Comparison of ENCODE assay signal across 17 cellular contexts in genomic region chr5:58842851-58843250, GRCh38.
DNase-seq lines count a peak whose midpoint lies in the region; ATAC-seq and TF ChIP-seq lines count a peak whose summit lies in the region.
"Had no signal": no experiment of that assay in that cellular context is flagged by ENCODE, and none has a peak within 500 bp of the region (broad histone marks: within the 10 kb centered on the region; RNA-seq: fewer than 3 reads in every experiment).

No MANE protein-coding gene starts in this region.

- no peak overlapping the region for H3K27ac Mint-ChIP-seq in stimulated activated effector memory CD8-positive, alpha-beta T cell treated with anti-CD3 and anti-CD28 coated beads, Interleukin-12 subunit alpha, Interleukin-12 subunit beta, amount 100 ng/mL, for 72 hours
- H3K27ac Mint-ChIP-seq: CD4-positive, CD25-positive, alpha-beta regulatory T cell had no signal

- H3K9me3 Mint-ChIP-seq in stimulated activated effector memory CD8-positive, alpha-beta T cell treated with anti-CD3 and anti-CD28 coated beads, Interleukin-12 subunit alpha, Interleukin-12 subunit beta, amount 100 ng/mL, for 72 hours: peaks cover 5% of the 10 kb centered on the region

- ATAC-seq in GM21526 (IDR thresholded peaks at IDR 0.05; ENCODE audit: low FRiP score, unreplicated experiment): no peak
- ATAC-seq in stimulated activated effector memory CD8-positive, alpha-beta T cell treated with anti-CD3 and anti-CD28 coated beads, Interleukin-12 subunit alpha, Interleukin-12 subunit beta, amount 100 ng/mL, for 72 hours: no peak

- DNase-seq in HCEC 1CT: peak; percentile 17
- DNase-seq in RPMI7951 (ENCODE audit: low read depth): peak; percentile 18
- DNase-seq in epithelial cell of esophagus (ENCODE audit: low read depth): peak; percentile 50
- DNase-seq in renal cortical epithelial cell (ENCODE audit: low read depth): peak; percentile 53
- no peak for DNase-seq in NK-92 (lab: John Stamatoyannopoulos, UW; ENCODE audit: unreplicated experiment)
- no peak for DNase-seq in stimulated activated effector memory CD8-positive, alpha-beta T cell treated with anti-CD3 and anti-CD28 coated beads, Interleukin-12 subunit alpha, Interleukin-12 subunit beta, amount 100 ng/mL, for 72 hours (ENCODE audit: low spot score in 2 of 2)
- DNase-seq: ACHN; CD4-positive, CD25-positive, alpha-beta regulatory T cell; DMS53; NCI-H1092 treated with DMSO at 0.1 percent for 48 hours; NCI-H1694; NCI-H446; NCI-H774; RPMI8226; SJCRH30 had no signal

- H3K4me3 ChIP-seq in epithelial cell of esophagus (ENCODE audit: low read length): no peak overlapping the region
- H3K4me3 ChIP-seq: HAP-1, SJCRH30 had no signal

- H3K36me3 Mint-ChIP-seq in stimulated activated effector memory CD8-positive, alpha-beta T cell treated with anti-CD3 and anti-CD28 coated beads, Interleukin-12 subunit alpha, Interleukin-12 subunit beta, amount 100 ng/mL, for 72 hours: no peaks in the 10 kb centered on the region
- H3K36me3 Mint-ChIP-seq: CD4-positive, CD25-positive, alpha-beta regulatory T cell had no signal

- TF ChIP-seq CTCF in epithelial cell of esophagus (IDR thresholded peaks at IDR 0.05; ENCODE audit: insufficient read depth, low read depth, low read length, missing control alignments): no peak

- no peaks in the 10 kb centered on the region for H3K4me1 Mint-ChIP-seq in stimulated activated effector memory CD8-positive, alpha-beta T cell treated with anti-CD3 and anti-CD28 coated beads, Interleukin-12 subunit alpha, Interleukin-12 subunit beta, amount 100 ng/mL, for 72 hours
- H3K4me1 Mint-ChIP-seq: CD4-positive, CD25-positive, alpha-beta regulatory T cell had no signal

- H3K4me3 Mint-ChIP-seq in stimulated activated effector memory CD8-positive, alpha-beta T cell treated with anti-CD3 and anti-CD28 coated beads, Interleukin-12 subunit alpha, Interleukin-12 subunit beta, amount 100 ng/mL, for 72 hours: no peak overlapping the region

Comparison
In these comparisons a context has a peak if more than half of its experiments do, and no peak if none do; other contexts are left out.
1. DNase-seq: peak in HCEC 1CT (single experiment), RPMI7951 (single experiment), epithelial cell of esophagus (single experiment) and renal cortical epithelial cell (single experiment); none in NK-92 (single experiment) and stimulated activated effector memory CD8-positive, alpha-beta T cell treated with anti-CD3 and anti-CD28 coated beads, Interleukin-12 subunit alpha, Interleukin-12 subunit beta, amount 100 ng/mL, for 72 hours (0 of 2).